22 cellular contexts compared by ENCODE assay signal in genomic region chr3:116052602-116053001, GRCh38.
"Had no signal": no experiment of that assay in that cellular context is flagged by ENCODE, and none has a peak within 500 bp of the region (broad histone marks: within the 10 kb centered on the region; RNA-seq: fewer than 3 reads in every experiment).

No MANE protein-coding gene starts in this region.

- H3K4me3 ChIP-seq: colonic mucosa, esophagus muscularis mucosa, gastroesophageal sphincter, heart right ventricle, left lung, lower lobe of right lung, mucosa of descending colon had no signal

- H3K4me1 ChIP-seq: colonic mucosa, left lung, lower lobe of right lung had no signal

- H3K27me3 ChIP-seq: colonic mucosa, esophagus muscularis mucosa, foreskin keratinocyte, gastroesophageal sphincter, heart right ventricle, left lung had no signal

- H3K27ac ChIP-seq: colonic mucosa, epithelial cell of prostate, esophagus muscularis mucosa, foreskin keratinocyte, gastroesophageal sphincter, heart right ventricle, left lung, lower lobe of right lung had no signal

- H3K9me3 ChIP-seq: colonic mucosa, esophagus muscularis mucosa, gastroesophageal sphincter, heart right ventricle, left lung, lower lobe of right lung, mucosa of descending colon had no signal

- FAIRE-seq: endometrium, frontal cortex, islet of Langerhans, keratinocyte had no signal

- H3K36me3 ChIP-seq: colonic mucosa, esophagus muscularis mucosa, gastroesophageal sphincter, heart right ventricle, left lung, lower lobe of right lung had no signal

- DNase-seq: colonic mucosa; cortex of kidney; effector CD8-positive, alpha-beta T cell; effector memory CD8-positive, alpha-beta T cell; endodermal cell; foreskin keratinocyte; head of caudate nucleus; heart right ventricle; hippocampal formation; left cardiac atrium; left lung; left ventricle myocardium superior; lower lobe of right lung; mesenchymal stem cell; mucosa of descending colon had no signal
